8 cellular contexts compared by ENCODE assay signal in genomic region chr21:9823197-9824157, GRCh38.
DNase-seq lines count a peak whose midpoint lies in the region; ATAC-seq, FAIRE-seq and TF ChIP-seq lines count a peak whose summit lies in the region.
"Not testable (repeated sequence)": the region's sequence is repeated elsewhere in the genome, so short reads cannot be mapped to it uniquely, and the experiment has no call there.

No MANE protein-coding gene starts in this region.

- H4K20me1 ChIP-seq in K562 (replicated peaks; ENCODE audit: control insufficient read depth, insufficient read depth, low read length) = not testable (repeated sequence)

- 39% methylated on average over 32 of the region's 65 CpGs for WGBS in K562 (ENCODE audit: insufficient coverage, low coverage, missing lambda C conversion rate)
- WGBS in lower leg skin, 2 donors = 81 to 91% methylated on average over 39 to 53 of the region's 65 CpGs
- WGBS in suprapubic skin = 87% methylated on average over 32 of the region's 65 CpGs

- not testable (repeated sequence) for H3K4me3 Mint-ChIP-seq in CD8-positive, alpha-beta T cell; activated CD8-positive, alpha-beta memory T cell treated with anti-CD3 and anti-CD28 coated beads, Interleukin-2, amount 10 ng/mL, durations not matched to agents 7 days and 5 days

- FAIRE-seq in K562 (lab: Jason Lieb, UNC) = not testable (repeated sequence)

- POLR2A ChIA-PET in CD8-positive, alpha-beta T cell (lab: Charles Lee); K562 (lab: Yijun Ruan, JAX): not testable (repeated sequence)

- not testable (repeated sequence) for TF ChIP-seq POLR2A in K562 (conservative IDR thresholded peaks at IDR 0.05); lower leg skin (IDR thresholded peaks at IDR 0.05); suprapubic skin (IDR thresholded peaks at IDR 0.05)

- intact Hi-C loops in CD8-positive, alpha-beta T cell (cut with DNase I, micrococcal nuclease); K562 (cut with micrococcal nuclease); Right ventricle myocardium superior (cut with DNase I); lower leg skin (cut with DNase I; ENCODE audit: low total_unique reads): not testable (repeated sequence)

- not testable (repeated sequence) for H3K27ac Mint-ChIP-seq in CD8-positive, alpha-beta T cell; activated CD8-positive, alpha-beta memory T cell treated with anti-CD3 and anti-CD28 coated beads, Interleukin-2, amount 10 ng/mL, durations not matched to agents 7 days and 5 days

- not testable (repeated sequence) for H3K9me3 Mint-ChIP-seq in CD8-positive, alpha-beta T cell; activated CD8-positive, alpha-beta memory T cell treated with anti-CD3 and anti-CD28 coated beads, Interleukin-2, amount 10 ng/mL, durations not matched to agents 7 days and 5 days (ENCODE audit: low read depth)

- TF ChIP-seq EP300 in K562 (IDR thresholded peaks at IDR 0.05; ENCODE audit: low read length); suprapubic skin (IDR thresholded peaks at IDR 0.05): not testable (repeated sequence)

- H2AFZ ChIP-seq in K562 (ENCODE audit: low read depth, low read length) = not testable (repeated sequence)

- H3K36me3 ChIP-seq in CD8-positive, alpha-beta T cell (ENCODE audit: insufficient read depth, low read length); K562 (ENCODE audit: control insufficient read depth, insufficient read depth, low read length); suprapubic skin: not testable (repeated sequence)

- H3K4me3 ChIP-seq in CD8-positive, alpha-beta T cell (ENCODE audit: low read depth, low read length); lower leg skin (ENCODE audit: low read depth, poor library complexity, severe bottlenecking); suprapubic skin: not testable (repeated sequence)
- H3K4me3 ChIP-seq in K562 = peak overlapping the region; percentile 4; the same call in 1 of the 2 replicates

- not testable (repeated sequence) for H3K27me3 ChIP-seq in CD8-positive, alpha-beta T cell (ENCODE audit: insufficient read depth, low read length); K562 (ENCODE audit: control insufficient read depth in 2 of 2, insufficient read depth in 2 of 2, low read length in 2 of 2); suprapubic skin

- H3K9me1 ChIP-seq in K562 (ENCODE audit: control insufficient read depth, insufficient read depth, low read length) = not testable (repeated sequence)

- H3K36me3 Mint-ChIP-seq in CD8-positive, alpha-beta T cell; activated CD8-positive, alpha-beta memory T cell treated with anti-CD3 and anti-CD28 coated beads, Interleukin-2, amount 10 ng/mL, durations not matched to agents 7 days and 5 days: not testable (repeated sequence)

- not testable (repeated sequence) for H3K4me1 Mint-ChIP-seq in CD8-positive, alpha-beta T cell (ENCODE audit: low read depth); activated CD8-positive, alpha-beta memory T cell treated with anti-CD3 and anti-CD28 coated beads, Interleukin-2, amount 10 ng/mL, durations not matched to agents 7 days and 5 days

- DNase-seq in CD8-positive, alpha-beta T cell = peak in 4 of 7 experiments; percentile 19 to 36 (median 30)
- DNase-seq in RPMI8226 (peak; percentile 18), K562 (ENCODE audit: extremely low read depth in 1 of 4, low spot score in 3 of 4) (peak in 2 of 4 experiments; percentile 2 to 37), Right ventricle myocardium superior (peak; percentile 73), lower leg skin (ENCODE audit: low spot score in 2 of 2) (peak; percentile 60 to 93), pons (ENCODE audit: low spot score) (peak; percentile 5), suprapubic skin (ENCODE audit: low spot score in 2 of 2) (peak; percentile 87 to 97)
- peak; percentile 51 for DNase-seq in activated CD8-positive, alpha-beta memory T cell treated with anti-CD3 and anti-CD28 coated beads, Interleukin-2, amount 10 ng/mL, durations not matched to agents 7 days and 5 days

- H3K9ac ChIP-seq in K562 (ENCODE audit: insufficient read depth in 1 of 2, low read depth in 2 of 2, low read length in 2 of 2) = peak overlapping the region; percentile 15 to 87; a peak in 3 of 4 replicates

- not testable (repeated sequence) for H3K79me2 ChIP-seq in K562 (ENCODE audit: control insufficient read depth, insufficient read depth, low read length)

- CTCF ChIA-PET in CD8-positive, alpha-beta T cell (lab: Charles Lee); activated CD8-positive, alpha-beta memory T cell treated with anti-CD3 and anti-CD28 coated beads, Interleukin-2, amount 10 ng/mL, durations not matched to agents 7 days and 5 days (lab: Charles Lee); K562 (lab: Yijun Ruan, JAX; ENCODE audit: low intra/inter-chr PET ratio): not testable (repeated sequence)

- TSS peak; percentile 19 for BruUV-seq in K562 (replicated peaks; lab: Mats Ljungman, UMichigan)

- H3K9me3 ChIP-seq in CD8-positive, alpha-beta T cell (ENCODE audit: low read length); K562 (replicated peaks; ENCODE audit: control insufficient read depth, insufficient read depth, low read depth, low read length); suprapubic skin: not testable (repeated sequence)

- H3K4me2 ChIP-seq in K562 (ENCODE audit: insufficient read depth, low read length) = peak overlapping the region; percentile 68

- TF ChIP-seq RAD21 in K562 (CRISPR knock-in tag; conservative IDR thresholded peaks at IDR 0.05 in 1 of 2, IDR thresholded peaks at IDR 0.05 in 1 of 2) = not testable (repeated sequence)

- ATAC-seq in CD8-positive, alpha-beta T cell; activated CD8-positive, alpha-beta memory T cell treated with anti-CD3 and anti-CD28 coated beads, Interleukin-2, amount 10 ng/mL, durations not matched to agents 7 days and 5 days; K562; Right ventricle myocardium superior (ENCODE audit: poor library complexity): not testable (repeated sequence)

- H3K4me1 ChIP-seq in CD8-positive, alpha-beta T cell (ENCODE audit: insufficient read depth, low read length); K562 (replicated peaks in 1 of 2; ENCODE audit: control insufficient read depth in 2 of 2, insufficient read depth in 2 of 2, low read length in 2 of 2); suprapubic skin: not testable (repeated sequence)

- not testable (repeated sequence) for TF ChIP-seq CTCF in CD8-positive, alpha-beta T cell (IDR thresholded peaks at IDR 0.05); K562 (IDR thresholded peaks at IDR 0.05 in 2 of 3, conservative IDR thresholded peaks at IDR 0.05 in 1 of 3; ENCODE audit: insufficient read depth in 2 of 3, low read depth in 1 of 3, low read length in 3 of 3); lower leg skin (IDR thresholded peaks at IDR 0.05); suprapubic skin (IDR thresholded peaks at IDR 0.05)

- in situ Hi-C loops in K562 (cut with MboI) = loop anchor here (25.0 kb wide), 1 partner anchor 764 kb away; no protein-coding TSS in a partner anchor

- not testable (repeated sequence) for H3K27me3 Mint-ChIP-seq in CD8-positive, alpha-beta T cell (ENCODE audit: low read depth); activated CD8-positive, alpha-beta memory T cell treated with anti-CD3 and anti-CD28 coated beads, Interleukin-2, amount 10 ng/mL, durations not matched to agents 7 days and 5 days

- not testable (repeated sequence) for H3K27ac ChIP-seq in CD8-positive, alpha-beta T cell (ENCODE audit: low read depth, low read length); suprapubic skin
- peak overlapping the region; percentile 9; the same call in 1 of the 3 replicates for H3K27ac ChIP-seq in K562 (ENCODE audit: extremely low read depth, low read depth, low read length)

TF ChIP-seq in K562, 482 proteins besides CTCF, POLR2A, EP300 and RAD21:
- TF ChIP-seq NRF1 (conservative IDR thresholded peaks at IDR 0.05 in 1 of 2, IDR thresholded peaks at IDR 0.05 in 1 of 2) (peak; percentile 80 to 83), RBFOX2 (IDR thresholded peaks at IDR 0.05; ENCODE audit: low read depth, low read length) (0 out of 2 replicates have a peak, but pooled peaks have one; percentile 24), POLR2G (IDR thresholded peaks at IDR 0.05; ENCODE audit: low read depth, low read length) (peak; percentile 45; the same call in 1 of the 2 replicates)
TF ChIP-seq in K562: peak in this region for 3; not testable (repeated sequence) for 479.
